Comparison of ENCODE assay signal across 28 cellular contexts in the genomic region with DNA sequence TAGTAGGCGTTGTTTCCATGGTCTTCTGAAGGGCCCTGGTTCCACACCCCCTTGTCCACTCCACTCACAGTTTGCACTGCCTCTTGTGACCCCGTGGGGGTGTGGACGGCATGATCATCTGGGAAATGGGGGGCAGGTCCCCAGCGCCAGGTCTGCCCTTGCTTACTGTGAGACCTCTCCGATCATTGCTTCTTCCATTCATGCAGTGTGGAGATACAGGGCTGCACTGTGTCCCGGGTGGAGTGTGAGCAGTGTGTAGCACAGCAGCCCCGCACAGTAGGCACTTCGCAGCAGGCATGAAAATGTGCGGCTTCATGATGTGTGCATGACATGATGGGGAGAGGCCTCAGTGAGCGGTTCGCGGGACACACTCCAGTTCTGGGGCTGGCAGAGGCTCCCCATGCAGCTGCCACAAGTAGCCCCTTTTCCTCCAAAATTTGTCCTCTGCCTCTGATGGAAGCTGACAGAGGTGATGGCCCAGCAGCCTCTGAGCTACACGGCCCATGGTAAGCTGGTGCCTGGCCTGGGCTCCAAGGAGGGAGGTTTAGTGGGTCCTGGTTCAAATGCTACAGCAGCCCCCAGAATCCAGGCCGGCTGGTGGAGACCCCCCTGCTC. TPM values are rescaled to one million over a fixed set of nuclear protein-coding genes. Genes with fewer than 3 reads are reported as not detected.
DNase-seq lines count a peak whose midpoint lies in the region; ATAC-seq and TF ChIP-seq lines count a peak whose summit lies in the region.
"Had no signal": no experiment of that assay in that cellular context is flagged by ENCODE, and none has a peak within 500 bp of the region (broad histone marks: within the 10 kb centered on the region; RNA-seq: fewer than 3 reads in every experiment).

No MANE protein-coding gene starts in this region.

- H3K79me2 ChIP-seq in H9 (ENCODE audit: insufficient read depth, low read length) (no peaks in the 10 kb centered on the region), trophoblast cell (ENCODE audit: control insufficient read depth, insufficient read depth, low read length, poor library complexity) (peaks cover 2% of the 10 kb centered on the region)

- no peak for DNase-seq in CD8-positive, alpha-beta T cell
- DNase-seq in H9, result no peak
- DNase-seq in trophoblast cell, result no peak
- DNase-seq in NCI-H128 (lab: John Stamatoyannopoulos, UW; ENCODE audit: unreplicated experiment), result no peak
- no peak for DNase-seq in gastrocnemius medialis
- DNase-seq: activated CD4-positive, alpha-beta memory T cell treated with anti-CD3 and anti-CD28 coated beads, Interleukin-2, amount 10 ng/mL, durations not matched to agents 7 days and 5 days; activated T-cell treated with anti-CD3 and anti-CD28 coated beads for 4 hours; amygdala; brain microvascular endothelial cell; DMS153; hippocampal formation; NCI-H2107; NCI-H446; NCI-H748 treated with DMSO at 0.1 percent for 48 hours; retina; SHP77; stimulated activated naive CD4-positive, alpha-beta T cell treated with Interleukin-2 at 50 U/mL for 16 hours; T-helper 17 cell; thyroid gland had no signal

- H2AFZ ChIP-seq in H9 (ENCODE audit: low read length), result no peak overlapping the region
- no peak overlapping the region for H2AFZ ChIP-seq in trophoblast cell (ENCODE audit: insufficient read depth, low read length, poor library complexity)
- H2AFZ ChIP-seq: parathyroid adenoma had no signal

- H3K27me3 Mint-ChIP-seq in CD8-positive, alpha-beta T cell (ENCODE audit: low read depth), result no peaks in the 10 kb centered on the region
- no peaks in the 10 kb centered on the region for H3K27me3 Mint-ChIP-seq in H9 (ENCODE audit: low read depth)
- no peaks in the 10 kb centered on the region for H3K27me3 Mint-ChIP-seq in dendritic cell treated with granulocyte-macrophage colony-stimulating factor and Interleukin-4, amounts not matched to agents 40 ng/mL and 50 ng/mL, for 4 days
- H3K27me3 Mint-ChIP-seq: T-helper 17 cell had no signal

- in situ Hi-C loops in gastrocnemius medialis (cut with MboI; ENCODE audit: low sequenced_read_pairs in 4 of 4), result no loop called here

- no peak overlapping the region for H4K91ac ChIP-seq in H9 (ENCODE audit: insufficient read length, low read depth, low read length)
- H4K91ac ChIP-seq in trophoblast cell (ENCODE audit: low read depth, low read length), result no peak overlapping the region

- H3K27ac Mint-ChIP-seq in CD8-positive, alpha-beta T cell, result peak overlapping the region; percentile 99
- no peak overlapping the region for H3K27ac Mint-ChIP-seq in H9
- H3K27ac Mint-ChIP-seq in dendritic cell treated with granulocyte-macrophage colony-stimulating factor and Interleukin-4, amounts not matched to agents 40 ng/mL and 50 ng/mL, for 4 days, result peak overlapping the region; percentile 46
- H3K27ac Mint-ChIP-seq: activated CD4-positive, alpha-beta memory T cell treated with anti-CD3 and anti-CD28 coated beads, Interleukin-2, amount 10 ng/mL, durations not matched to agents 7 days and 5 days; IgD-negative memory B cell; T-helper 17 cell had no signal

- no peak overlapping the region for H3K23ac ChIP-seq in H9 (ENCODE audit: insufficient read length, low read depth, low read length)
- no peak overlapping the region for H3K23ac ChIP-seq in trophoblast cell (ENCODE audit: low read length)

- no peak overlapping the region for H4K5ac ChIP-seq in H9 (ENCODE audit: insufficient read length, low read depth, low read length)

- no peak overlapping the region for H3K27ac ChIP-seq in CD8-positive, alpha-beta T cell (ENCODE audit: low read depth, low read length)
- H3K27ac ChIP-seq in H9 (ENCODE audit: insufficient read length, low read depth, low read length), result no peak overlapping the region
- H3K27ac ChIP-seq in trophoblast cell (ENCODE audit: low read depth, low read length), result no peak overlapping the region
- no peak overlapping the region for H3K27ac ChIP-seq in gastrocnemius medialis
- H3K27ac ChIP-seq: brain microvascular endothelial cell, parathyroid adenoma, thyroid gland had no signal

- H3K79me1 ChIP-seq in H9 (ENCODE audit: insufficient read depth, low read depth, low read length, poor library complexity, severe bottlenecking), result no peaks in the 10 kb centered on the region
- no peaks in the 10 kb centered on the region for H3K79me1 ChIP-seq in trophoblast cell (ENCODE audit: low read length)

- H3K9me3 Mint-ChIP-seq in CD8-positive, alpha-beta T cell, result no peaks in the 10 kb centered on the region
- no peaks in the 10 kb centered on the region for H3K9me3 Mint-ChIP-seq in H9
- H3K9me3 Mint-ChIP-seq in dendritic cell treated with granulocyte-macrophage colony-stimulating factor and Interleukin-4, amounts not matched to agents 40 ng/mL and 50 ng/mL, for 4 days, result no peaks in the 10 kb centered on the region
- H3K9me3 Mint-ChIP-seq: activated CD4-positive, alpha-beta memory T cell treated with anti-CD3 and anti-CD28 coated beads, Interleukin-2, amount 10 ng/mL, durations not matched to agents 7 days and 5 days; IgD-negative memory B cell; neural crest cell had no signal

- H2BK5ac ChIP-seq in H9 (ENCODE audit: insufficient read length, low read length), result no peak overlapping the region
- no peak overlapping the region for H2BK5ac ChIP-seq in trophoblast cell (ENCODE audit: low read depth, low read length, poor library complexity)

- no peak overlapping the region for H3K4me3 ChIP-seq in CD8-positive, alpha-beta T cell (ENCODE audit: low read depth, low read length)
- H3K4me3 ChIP-seq in trophoblast cell (ENCODE audit: low read depth, low read length), result peak overlapping the region; percentile 10
- no peak overlapping the region for H3K4me3 ChIP-seq in gastrocnemius medialis
- H3K4me3 ChIP-seq: lung, skin epidermis, thyroid gland had no signal

- H3T11ph ChIP-seq in H9 (ENCODE audit: low read length), result no peak overlapping the region

- H2BK12ac ChIP-seq in H9 (ENCODE audit: insufficient read length, low read depth, low read length) (no peak overlapping the region), trophoblast cell (ENCODE audit: low read length) (no peak overlapping the region)

- H3K4me1 ChIP-seq in CD8-positive, alpha-beta T cell (ENCODE audit: insufficient read depth, low read length), result peaks cover 68% of the 10 kb centered on the region
- H3K4me1 ChIP-seq in H9 (ENCODE audit: insufficient read depth, low read length) (peaks cover 2% of the 10 kb centered on the region; the same call in 1 of the 2 replicates), trophoblast cell (ENCODE audit: control insufficient read depth in 1 of 2, insufficient read depth in 2 of 2, low read length in 2 of 2) (peaks cover 3% of the 10 kb centered on the region in 2 experiments), gastrocnemius medialis (no peaks in the 10 kb centered on the region)
- H3K4me1 ChIP-seq: parathyroid adenoma had no signal

- no peak overlapping the region for H4K8ac ChIP-seq in H9 (replicated peaks; ENCODE audit: insufficient read length, low read depth, low read length)
- no peak overlapping the region for H4K8ac ChIP-seq in trophoblast cell (ENCODE audit: low read depth, low read length)

- intact Hi-C loops in CD8-positive, alpha-beta T cell (cut with DNase I, micrococcal nuclease), result no loop called here
- intact Hi-C loops in dendritic cell treated with granulocyte-macrophage colony-stimulating factor and Interleukin-4, amounts not matched to agents 40 ng/mL and 50 ng/mL, for 4 days (cut with micrococcal nuclease), result no loop called here
- intact Hi-C loops in gastrocnemius medialis (cut with DNase I; ENCODE audit: low total_unique reads), result no loop called here

- no peaks in the 10 kb centered on the region for H3K9me3 ChIP-seq in CD8-positive, alpha-beta T cell (ENCODE audit: low read length)
- H3K9me3 ChIP-seq in H9 (ENCODE audit: control insufficient read depth, low read depth, low read length) (no peaks in the 10 kb centered on the region), trophoblast cell (ENCODE audit: insufficient read depth, low read depth, low read length) (peaks cover 1% of the 10 kb centered on the region), gastrocnemius medialis (no peaks in the 10 kb centered on the region)
- H3K9me3 ChIP-seq: thyroid gland had no signal

- ATAC-seq in CD8-positive, alpha-beta T cell, result no peak
- ATAC-seq in gastrocnemius medialis, result no peak
- no peak for ATAC-seq in GM18907 (IDR thresholded peaks at IDR 0.05; ENCODE audit: unreplicated experiment)
- ATAC-seq: HCT116, Panc1, T-helper 17 cell had no signal

- no peaks in the 10 kb centered on the region for H3K27me3 ChIP-seq in CD8-positive, alpha-beta T cell (ENCODE audit: insufficient read depth, low read length)
- H3K27me3 ChIP-seq in H9 (ENCODE audit: insufficient read depth, low read length) (no peaks in the 10 kb centered on the region), trophoblast cell (ENCODE audit: insufficient read depth, low read length) (no peaks in the 10 kb centered on the region), gastrocnemius medialis (no peaks in the 10 kb centered on the region)
- H3K27me3 ChIP-seq: brain microvascular endothelial cell, thyroid gland had no signal

- H2AK5ac ChIP-seq in H9 (ENCODE audit: insufficient read length, low read length) (no peak overlapping the region), trophoblast cell (ENCODE audit: low read length) (no peak overlapping the region)

- TF ChIP-seq POLR2A in gastrocnemius medialis (IDR thresholded peaks at IDR 0.05), result no peak

- no peak overlapping the region for H2BK20ac ChIP-seq in H9 (ENCODE audit: low read depth, low read length, poor library complexity, severe bottlenecking)

- H3K9ac ChIP-seq in H9 (ENCODE audit: extremely low read depth, insufficient read length, low read length) (no peak overlapping the region), trophoblast cell (ENCODE audit: low read length) (no peak overlapping the region)
- H3K9ac ChIP-seq: parathyroid adenoma had no signal

- H3K14ac ChIP-seq in H9 (ENCODE audit: insufficient read depth, low read length) (peak overlapping the region; percentile 1; the same call in 1 of the 2 replicates), trophoblast cell (ENCODE audit: low read length) (no peak overlapping the region)

- no peak overlapping the region for H2BK120ac ChIP-seq in H9 (ENCODE audit: low read depth, low read length, poor library complexity, severe bottlenecking)
- no peak overlapping the region for H2BK120ac ChIP-seq in trophoblast cell (ENCODE audit: insufficient read depth, low read length, poor library complexity)

- CTCF ChIA-PET in CD8-positive, alpha-beta T cell (lab: Charles Lee), result interaction anchor here (1.2 kb wide), 1 partner anchor 15 kb away, joined by 3 read pairs; no protein-coding TSS in a partner anchor

- no peak overlapping the region for H3K4me2 ChIP-seq in H9 (ENCODE audit: insufficient read depth, insufficient read length, low read length)
- H3K4me2 ChIP-seq in trophoblast cell (ENCODE audit: low read length), result no peak overlapping the region

- no peak for TF ChIP-seq CTCF in CD8-positive, alpha-beta T cell (IDR thresholded peaks at IDR 0.05)
- no peak for TF ChIP-seq CTCF in H9 (conservative IDR thresholded peaks at IDR 0.05)
- TF ChIP-seq CTCF in gastrocnemius medialis (IDR thresholded peaks at IDR 0.05 in 4 of 5, conservative IDR thresholded peaks at IDR 0.05 in 1 of 5), result no peak

- H4K20me1 ChIP-seq in H9 (ENCODE audit: control insufficient read depth, insufficient read depth, insufficient read length), result no peaks in the 10 kb centered on the region

- WGBS in H9 (ENCODE audit: extremely low coverage, insufficient read length, low lambda C conversion rate), result no CpG with 5 or more reads among the region's 14 CpGs
- WGBS in trophoblast cell (ENCODE audit: extremely low coverage, insufficient coverage, insufficient read length), result no CpG with 5 or more reads among the region's 14 CpGs

- no peaks in the 10 kb centered on the region for H3K36me3 ChIP-seq in CD8-positive, alpha-beta T cell (ENCODE audit: insufficient read depth, low read length)
- no peaks in the 10 kb centered on the region for H3K36me3 ChIP-seq in trophoblast cell (ENCODE audit: control insufficient read depth in 1 of 2, insufficient read depth in 2 of 2, low read length in 2 of 2)
- no peaks in the 10 kb centered on the region for H3K36me3 ChIP-seq in gastrocnemius medialis
- H3K36me3 ChIP-seq: brain microvascular endothelial cell, thyroid gland had no signal

- POLR2A ChIA-PET in CD8-positive, alpha-beta T cell (lab: Charles Lee), result no interaction called here

- H3K4ac ChIP-seq in H9 (ENCODE audit: low read depth, low read length), result no peak overlapping the region
- H3K4ac ChIP-seq in trophoblast cell (ENCODE audit: low read depth, low read length), result no peak overlapping the region

- H3K23me2 ChIP-seq in H9 (ENCODE audit: insufficient read length, low read depth, low read length, poor library complexity, severe bottlenecking), result no peaks in the 10 kb centered on the region

- H3K4me1 Mint-ChIP-seq in CD8-positive, alpha-beta T cell (ENCODE audit: low read depth), result peaks cover 78% of the 10 kb centered on the region
- H3K4me1 Mint-ChIP-seq in H9, result no peaks in the 10 kb centered on the region
- H3K4me1 Mint-ChIP-seq in dendritic cell treated with granulocyte-macrophage colony-stimulating factor and Interleukin-4, amounts not matched to agents 40 ng/mL and 50 ng/mL, for 4 days (ENCODE audit: low read depth), result peaks cover 81% of the 10 kb centered on the region
- H3K4me1 Mint-ChIP-seq: neural crest cell had no signal

- H3K18ac ChIP-seq in H9 (ENCODE audit: insufficient read length, low read depth, low read length), result no peak overlapping the region
- peak overlapping the region; percentile 25 for H3K18ac ChIP-seq in trophoblast cell (ENCODE audit: low read length)

- H3K36me3 Mint-ChIP-seq in CD8-positive, alpha-beta T cell, result peaks cover 6% of the 10 kb centered on the region
- H3K36me3 Mint-ChIP-seq in H9 (ENCODE audit: insufficient read depth in 1 of 3, low read depth in 3 of 3), result no peaks in the 10 kb centered on the region
- H3K36me3 Mint-ChIP-seq in dendritic cell treated with granulocyte-macrophage colony-stimulating factor and Interleukin-4, amounts not matched to agents 40 ng/mL and 50 ng/mL, for 4 days (ENCODE audit: low read depth), result peaks cover 69% of the 10 kb centered on the region

- H4K12ac ChIP-seq in trophoblast cell (ENCODE audit: low read depth, low read length), result no peak overlapping the region

- H3K56ac ChIP-seq in H9 (ENCODE audit: insufficient read length, low read depth, low read length), result no peak overlapping the region

- H3K4me3 Mint-ChIP-seq in CD8-positive, alpha-beta T cell, result no peak overlapping the region
- H3K4me3 Mint-ChIP-seq in H9, result no peak overlapping the region
- H3K4me3 Mint-ChIP-seq in dendritic cell treated with granulocyte-macrophage colony-stimulating factor and Interleukin-4, amounts not matched to agents 40 ng/mL and 50 ng/mL, for 4 days, result no peak overlapping the region
- H3K4me3 Mint-ChIP-seq: activated CD4-positive, alpha-beta memory T cell treated with anti-CD3 and anti-CD28 coated beads, Interleukin-2, amount 10 ng/mL, durations not matched to agents 7 days and 5 days; IgD-negative memory B cell; neural crest cell; T-helper 17 cell had no signal

- H2BK15ac ChIP-seq in H9 (ENCODE audit: low read depth, low read length), result no peak overlapping the region

RNA-seq across cellular contexts. Expression of a gene that starts 15.0 kb away (rescaled TPM):
- 10 to 100 TPM; 82.4 to 82.7 TPM for total RNA-seq in CD8-positive, alpha-beta T cell
- total RNA-seq in H9 (2021), result 1.5 and 1.6 TPM in 2 replicates
- 34.8 and 36.0 TPM in 2 replicates for polyA plus RNA-seq in trophoblast cell (2013)
- total RNA-seq in gastrocnemius medialis, result 1 to 10 TPM; 2.1 to 3.7 (median 2.6) TPM

Comparison
In these comparisons a context has a peak if more than half of its experiments do, and no peak if none do; other contexts are left out.
1. H3K27ac Mint-ChIP-seq: peak in CD8-positive, alpha-beta T cell (single experiment) and dendritic cell treated with granulocyte-macrophage colony-stimulating factor and Interleukin-4, amounts not matched to agents 40 ng/mL and 50 ng/mL, for 4 days (single experiment); none in H9 (0 of 3).
2. RNA of a gene that starts 15.0 kb away (total RNA-seq): 82.4 to 82.7 TPM in CD8-positive, alpha-beta T cell; 2.1 to 3.7 TPM in gastrocnemius medialis and 1.5 to 1.6 TPM in H9; every median in the first group is over 10 times any median in the second.